Comparison of ENCODE assay signal across 25 cellular contexts in the genomic region with DNA sequence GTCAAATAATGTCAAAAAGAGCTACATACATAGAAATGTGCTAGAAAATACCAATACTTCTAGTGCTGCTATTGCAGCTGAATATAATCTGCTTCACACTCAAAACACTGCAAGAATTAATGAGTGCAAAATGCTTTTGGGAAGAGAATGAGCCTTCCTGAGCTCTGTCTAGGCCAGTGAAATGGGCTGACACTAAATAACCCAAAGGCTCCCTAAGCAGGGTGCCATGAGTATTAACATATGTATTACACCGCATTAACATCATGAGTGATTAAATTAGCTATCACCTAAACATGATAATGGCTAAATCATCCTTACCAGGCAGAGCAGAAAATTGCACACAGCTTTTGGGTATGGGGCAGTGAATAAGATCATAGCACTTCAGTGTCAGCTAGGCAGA.
"Had no signal": no experiment of that assay in that cellular context is flagged by ENCODE, and none has a peak within 500 bp of the region (broad histone marks: within the 10 kb centered on the region; RNA-seq: fewer than 3 reads in every experiment).

No MANE protein-coding gene starts in this region.

- ATAC-seq: effector memory CD8-positive, alpha-beta T cell; esophagus mucosa; foreskin keratinocyte; gastrocnemius medialis; gastroesophageal sphincter; heart left ventricle; heart right ventricle had no signal

- H3K9me3 ChIP-seq: colonic mucosa, esophagus muscularis mucosa, esophagus squamous epithelium, gastrocnemius medialis, gastroesophageal sphincter, heart left ventricle, heart right ventricle had no signal

- H3K27ac Mint-ChIP-seq: dendritic cell treated with granulocyte-macrophage colony-stimulating factor and Interleukin-4, amounts not matched to agents 40 ng/mL and 50 ng/mL, for 4 days; effector memory CD8-positive, alpha-beta T cell; endodermal cell had no signal

- H3K27ac ChIP-seq: colonic mucosa, coronary artery, dorsolateral prefrontal cortex, epithelial cell of prostate, esophagus muscularis mucosa, esophagus squamous epithelium, foreskin keratinocyte, gastrocnemius medialis, gastroesophageal sphincter, heart left ventricle, heart right ventricle had no signal

- H3K27me3 Mint-ChIP-seq: dendritic cell treated with granulocyte-macrophage colony-stimulating factor and Interleukin-4, amounts not matched to agents 40 ng/mL and 50 ng/mL, for 4 days; effector memory CD8-positive, alpha-beta T cell had no signal

- H3K9me3 Mint-ChIP-seq: dendritic cell treated with granulocyte-macrophage colony-stimulating factor and Interleukin-4, amounts not matched to agents 40 ng/mL and 50 ng/mL, for 4 days; effector memory CD8-positive, alpha-beta T cell; endodermal cell had no signal

- H3K4me3 ChIP-seq: colonic mucosa, coronary artery, dorsolateral prefrontal cortex, esophagus muscularis mucosa, esophagus squamous epithelium, gastrocnemius medialis, gastroesophageal sphincter, heart left ventricle, heart right ventricle had no signal

- H3K4me1 ChIP-seq: colonic mucosa, esophagus muscularis mucosa, esophagus squamous epithelium, foreskin keratinocyte, gastrocnemius medialis, gastroesophageal sphincter, heart left ventricle, heart right ventricle had no signal

- DNase-seq: colonic mucosa; cortex of kidney; dermis blood vessel endothelial cell; dorsolateral prefrontal cortex; effector CD4-positive, alpha-beta T cell; effector CD8-positive, alpha-beta T cell; effector memory CD4-positive, alpha-beta T cell; effector memory CD8-positive, alpha-beta T cell; endodermal cell; erythroblast; esophagus squamous epithelium; foreskin fibroblast; foreskin keratinocyte; foreskin melanocyte; gastrocnemius medialis; glutamatergic neuron; head of caudate nucleus; heart left ventricle; heart right ventricle had no signal

- H3K27me3 ChIP-seq: colonic mucosa, dorsolateral prefrontal cortex, esophagus muscularis mucosa, esophagus squamous epithelium, foreskin keratinocyte, gastrocnemius medialis, gastroesophageal sphincter, heart left ventricle, heart right ventricle had no signal

- H3K36me3 ChIP-seq: colonic mucosa, esophagus muscularis mucosa, esophagus squamous epithelium, gastrocnemius medialis, gastroesophageal sphincter, heart left ventricle, heart right ventricle had no signal

- H3K4me3 Mint-ChIP-seq: dendritic cell treated with granulocyte-macrophage colony-stimulating factor and Interleukin-4, amounts not matched to agents 40 ng/mL and 50 ng/mL, for 4 days; effector memory CD8-positive, alpha-beta T cell; endodermal cell had no signal
